Comparison of ENCODE assay signal across 17 cellular contexts in the genomic region with DNA sequence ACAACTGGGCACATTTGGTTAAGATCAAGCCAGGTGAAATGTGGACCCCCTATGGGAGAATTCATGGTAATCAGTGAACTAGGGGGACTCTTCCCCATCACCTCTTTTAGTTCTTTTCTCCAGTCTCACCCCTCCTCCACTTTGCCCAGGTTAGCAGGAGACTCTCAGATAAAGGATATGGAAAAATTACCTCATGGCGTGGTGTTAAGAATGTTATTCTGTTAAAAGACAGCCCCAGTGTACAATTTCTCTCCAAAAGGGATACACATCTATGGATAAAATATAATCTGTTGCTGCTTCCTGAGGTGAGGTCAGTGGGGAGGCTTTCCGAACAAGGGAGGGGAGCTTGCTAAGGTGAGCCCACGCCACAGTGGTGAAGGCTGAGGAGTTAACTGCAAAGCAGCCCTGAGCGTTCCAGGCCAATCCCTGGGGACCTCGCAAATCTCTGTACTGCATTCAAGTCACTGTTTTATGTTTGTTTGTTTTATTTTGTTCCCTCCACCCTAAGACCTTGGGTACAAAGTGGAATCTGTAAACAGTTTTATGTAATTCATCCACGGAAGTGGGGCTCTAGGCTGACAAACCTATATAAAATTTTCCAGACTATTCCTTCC. TPM values are rescaled to one million over a fixed set of nuclear protein-coding genes. Genes with fewer than 3 reads are reported as not detected.
A peak's percentile ranks its signal among the peaks of the same experiment; 100 is the strongest.
DNase-seq lines count a peak whose midpoint lies in the region; ATAC-seq and TF ChIP-seq lines count a peak whose summit lies in the region.
"Had no signal": no experiment of that assay in that cellular context is flagged by ENCODE, and none has a peak within 500 bp of the region (broad histone marks: within the 10 kb centered on the region; RNA-seq: fewer than 3 reads in every experiment).

No MANE protein-coding gene starts in this region.

- ATAC-seq in heart right ventricle (peak; percentile 29 to 80 (median 62)), sciatic nerve (peak; percentile 30)
- ATAC-seq: naive thymus-derived CD8-positive, alpha-beta T cell had no signal

- H3K4me3 ChIP-seq in heart right ventricle: peak overlapping the region in 2 of 10 donors; percentile 2 to 5
- no peak overlapping the region for H3K4me3 ChIP-seq in tibial nerve

- DNase-seq in NCI-H226 (peak; percentile 15), heart right ventricle (peak; percentile 26 to 35), sciatic nerve (ENCODE audit: low spot score) (no peak), tibial nerve (ENCODE audit: low spot score in 2 of 2) (no peak), glomerular visceral epithelial cell (ENCODE audit: extremely low spot score) (no peak), AG08395 (ENCODE audit: low spot score) (no peak)
- no peak for DNase-seq in T-helper 2 cell treated with Interferon-gamma antibody and Interleukin-4, amounts not matched to agents 5 μg/mL and 100 μg/mL, for 36 hours (ENCODE audit: low spot score)
- DNase-seq: endodermal cell; naive thymus-derived CD8-positive, alpha-beta T cell; NCI-H1048; stimulated activated CD4-positive, alpha-beta T cell treated with anti-CD3 and anti-CD28 coated beads, Interleukin-4, amount 100 ng/mL, for 1 hour had no signal

- peaks cover 2 to 42% (median 23%) of the 10 kb centered on the region in 9 donors for H3K4me1 ChIP-seq in heart right ventricle
- peaks cover 0 to 11% (median 0%) of the 10 kb centered on the region in 4 donors for H3K4me1 ChIP-seq in tibial nerve

- TF ChIP-seq POLR2A in tibial nerve (IDR thresholded peaks at IDR 0.05): no peak

- no peaks in the 10 kb centered on the region for H3K27me3 ChIP-seq in heart right ventricle
- no peaks in the 10 kb centered on the region for H3K27me3 ChIP-seq in tibial nerve

- no peaks in the 10 kb centered on the region for H3K4me1 Mint-ChIP-seq in T-helper 2 cell treated with Interferon-gamma antibody and Interleukin-4, amounts not matched to agents 5 μg/mL and 100 μg/mL, for 36 hours (ENCODE audit: low read depth)
- H3K4me1 Mint-ChIP-seq: naive thymus-derived CD8-positive, alpha-beta T cell had no signal

- intact Hi-C loops in heart right ventricle (cut with DNase I): loop anchor here in 6 of 10 donors (1.0 to 10.0 kb wide), 5 partner anchors 55 to 325 kb away; a partner anchor contains a TSS
- intact Hi-C loops in sciatic nerve (cut with DNase I): no loop called here

- H3K36me3 ChIP-seq in heart right ventricle (no peaks in the 10 kb centered on the region), tibial nerve (no peaks in the 10 kb centered on the region)
- H3K36me3 ChIP-seq: WERI-Rb-1 had no signal

- TF ChIP-seq CTCF in C4-2B (conservative IDR thresholded peaks at IDR 0.05): no peak
- no peak for TF ChIP-seq CTCF in heart right ventricle (IDR thresholded peaks at IDR 0.05)
- TF ChIP-seq CTCF in tibial nerve (IDR thresholded peaks at IDR 0.05): no peak

- H3K27ac ChIP-seq in C4-2B (peak overlapping the region; percentile 86), heart right ventricle (peak overlapping the region in 9 of 10 donors; percentile 1 to 82 (median 33)), tibial nerve (peak overlapping the region in 1 of 4 donors; percentile 47)
- H3K27ac ChIP-seq: WERI-Rb-1 had no signal

- WGBS in heart right ventricle, 2 donors: 52 to 71% methylated on average over 6 of the region's 6 CpGs
- WGBS in tibial nerve, 2 donors: 70 to 71% methylated on average over 6 of the region's 6 CpGs

- H3K9me3 ChIP-seq in heart right ventricle (no peaks in the 10 kb centered on the region), tibial nerve (no peaks in the 10 kb centered on the region)

- H3K27ac Mint-ChIP-seq in T-helper 2 cell treated with Interferon-gamma antibody and Interleukin-4, amounts not matched to agents 5 μg/mL and 100 μg/mL, for 36 hours: no peak overlapping the region
- H3K27ac Mint-ChIP-seq: endodermal cell; naive thymus-derived CD8-positive, alpha-beta T cell had no signal

- H3K9me3 Mint-ChIP-seq in T-helper 2 cell treated with Interferon-gamma antibody and Interleukin-4, amounts not matched to agents 5 μg/mL and 100 μg/mL, for 36 hours: no peaks in the 10 kb centered on the region
- H3K9me3 Mint-ChIP-seq: endodermal cell had no signal

- H3K36me3 Mint-ChIP-seq in T-helper 2 cell treated with Interferon-gamma antibody and Interleukin-4, amounts not matched to agents 5 μg/mL and 100 μg/mL, for 36 hours (ENCODE audit: low read depth): no peaks in the 10 kb centered on the region
- H3K36me3 Mint-ChIP-seq: brain; naive thymus-derived CD8-positive, alpha-beta T cell had no signal

- no peak for TF ChIP-seq EP300 in tibial nerve (IDR thresholded peaks at IDR 0.05)

- H3K27me3 Mint-ChIP-seq in T-helper 2 cell treated with Interferon-gamma antibody and Interleukin-4, amounts not matched to agents 5 μg/mL and 100 μg/mL, for 36 hours (ENCODE audit: low read depth): peaks cover 2% of the 10 kb centered on the region

- no peak overlapping the region for H3K4me3 Mint-ChIP-seq in T-helper 2 cell treated with Interferon-gamma antibody and Interleukin-4, amounts not matched to agents 5 μg/mL and 100 μg/mL, for 36 hours
- H3K4me3 Mint-ChIP-seq: brain; endodermal cell; naive thymus-derived CD8-positive, alpha-beta T cell had no signal

RNA-seq across cellular contexts. Expression of a gene that starts 52.0 kb away (rescaled TPM):
- not detected for total RNA-seq in heart right ventricle
- polyA plus RNA-seq in heart right ventricle: not detected
- 0.09 TPM for total RNA-seq in sciatic nerve
- total RNA-seq in tibial nerve: not detected
- total RNA-seq: activated CD8-positive, alpha-beta memory T cell treated with anti-CD3 and anti-CD28 coated beads for 36 hours; endodermal cell; glomerular endothelial cell; H1; naive thymus-derived CD8-positive, alpha-beta T cell had no signal
- polyA plus RNA-seq: H1; naive thymus-derived CD8-positive, alpha-beta T cell had no signal

Comparison
In these comparisons a context has a peak if more than half of its experiments do, and no peak if none do; other contexts are left out.
1. DNase-seq: peak in NCI-H226 (single experiment) and heart right ventricle (2 of 2); none in sciatic nerve (single experiment), tibial nerve (0 of 2), glomerular visceral epithelial cell (single experiment), T-helper 2 cell treated with Interferon-gamma antibody and Interleukin-4, amounts not matched to agents 5 μg/mL and 100 μg/mL, for 36 hours (single experiment) and AG08395 (single experiment).